Comparison of ENCODE assay signal across 8 cellular contexts in the genomic region with DNA sequence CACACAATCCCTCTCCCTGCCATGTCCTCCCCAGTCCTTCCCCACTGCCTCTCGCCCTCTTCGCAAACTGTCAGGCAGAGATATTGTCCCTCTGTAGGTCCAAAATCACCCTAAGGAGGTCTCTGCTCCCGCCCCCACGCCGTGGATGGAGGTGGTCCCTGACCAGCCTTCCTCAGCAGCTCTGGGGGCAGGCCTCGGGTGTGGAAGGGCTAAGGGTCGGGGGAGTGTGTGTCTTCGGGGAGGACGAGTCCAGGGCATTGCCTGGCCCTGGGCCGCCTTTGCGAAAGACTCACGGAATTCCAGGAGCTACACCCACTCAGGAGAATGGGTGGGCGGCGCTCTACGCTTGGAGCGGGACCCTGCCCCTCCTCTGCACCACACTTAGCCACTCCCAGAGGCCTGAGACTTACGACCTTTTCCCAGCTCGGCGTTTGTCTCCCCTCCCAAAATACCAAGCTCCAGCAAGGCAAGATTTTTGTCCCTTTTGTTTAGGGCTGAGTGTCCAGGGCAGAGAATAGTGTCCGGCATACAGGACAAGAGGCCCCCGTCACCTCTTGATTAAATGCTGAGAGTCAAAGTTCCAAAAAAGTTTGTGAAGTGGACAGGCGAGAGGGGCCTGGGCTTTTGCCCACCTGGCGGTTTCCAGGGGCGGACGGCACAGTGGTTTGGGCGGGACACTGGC. TPM values are rescaled to one million over a fixed set of nuclear protein-coding genes. Genes with fewer than 3 reads are reported as not detected.
DNase-seq lines count a peak whose midpoint lies in the region; ATAC-seq and TF ChIP-seq lines count a peak whose summit lies in the region.

No MANE protein-coding gene starts in this region.

- H3K4me3 ChIP-seq in GM06990 (replicated peaks; ENCODE audit: low read depth, low read length) (peak overlapping the region; percentile 66), OCI-LY1 (ENCODE audit: low read depth, low read length, poor library complexity, severe bottlenecking) (peak overlapping the region; percentile 75), duodenal mucosa (ENCODE audit: low read depth in 1 of 2, low read length in 2 of 2) (peak overlapping the region; percentile 79 to 86), upper lobe of right lung (peak overlapping the region; percentile 67)

- no peaks in the 10 kb centered on the region for H3K9me3 ChIP-seq in OCI-LY1 (ENCODE audit: low read length)
- no peaks in the 10 kb centered on the region for H3K9me3 ChIP-seq in duodenal mucosa (ENCODE audit: control insufficient read depth in 1 of 2, low read length in 2 of 2)
- no peaks in the 10 kb centered on the region for H3K9me3 ChIP-seq in upper lobe of right lung

- no peak overlapping the region for H2AFZ ChIP-seq in OCI-LY1 (ENCODE audit: low read length)

- H3K9ac ChIP-seq in OCI-LY1 (ENCODE audit: low read length) (peak overlapping the region; percentile 71), duodenal mucosa (ENCODE audit: low read depth in 1 of 2, low read length in 2 of 2) (peak overlapping the region; percentile 52 to 54)

- no peaks in the 10 kb centered on the region for H3F3A ChIP-seq in OCI-LY1 (ENCODE audit: insufficient read depth, low read length)

- no peak overlapping the region for H3K27ac ChIP-seq in OCI-LY1 (ENCODE audit: low read depth, low read length, poor library complexity, severe bottlenecking)
- H3K27ac ChIP-seq in duodenal mucosa (ENCODE audit: low read depth, low read length), result no peak overlapping the region
- peak overlapping the region; percentile 75 for H3K27ac ChIP-seq in upper lobe of right lung

- no peaks in the 10 kb centered on the region for H4K20me1 ChIP-seq in OCI-LY1 (ENCODE audit: insufficient read depth, low read length)

- H3K4me2 ChIP-seq in OCI-LY1 (ENCODE audit: low read length), result peak overlapping the region; percentile 68

- no peaks in the 10 kb centered on the region for H3K9me2 ChIP-seq in OCI-LY1 (ENCODE audit: low read depth, low read length)

- no peaks in the 10 kb centered on the region for H3K36me3 ChIP-seq in GM06990 (ENCODE audit: control insufficient read depth, insufficient read depth, low read length)
- H3K36me3 ChIP-seq in OCI-LY1 (ENCODE audit: insufficient read depth, low read length), result no peaks in the 10 kb centered on the region
- H3K36me3 ChIP-seq in duodenal mucosa (ENCODE audit: control insufficient read depth in 1 of 2, insufficient read depth in 2 of 2, low read length in 2 of 2), result no peaks in the 10 kb centered on the region
- H3K36me3 ChIP-seq in upper lobe of right lung, result no peaks in the 10 kb centered on the region

- H3K27me3 ChIP-seq in GM06990 (replicated peaks; ENCODE audit: control insufficient read depth, insufficient read depth, low read length) (peaks cover 8% of the 10 kb centered on the region), OCI-LY1 (ENCODE audit: insufficient read depth, low read length) (no peaks in the 10 kb centered on the region), duodenal mucosa (ENCODE audit: control insufficient read depth in 1 of 2, insufficient read depth in 2 of 2, low read length in 2 of 2) (peaks cover 8 to 15% of the 10 kb centered on the region in 2 donors), upper lobe of right lung (no peaks in the 10 kb centered on the region)

- intact Hi-C loops in upper lobe of right lung (cut with DNase I), result no loop called here

- TF ChIP-seq CTCF in GM06990 (IDR thresholded peaks at IDR 0.05; ENCODE audit: insufficient read depth, low read length, poor library complexity, severe bottlenecking) (no peak), OCI-LY1 (IDR thresholded peaks at IDR 0.05; ENCODE audit: low read length) (no peak), upper lobe of right lung (IDR thresholded peaks at IDR 0.05) (no peak)

- peaks cover 5% of the 10 kb centered on the region for H3K4me1 ChIP-seq in OCI-LY1 (ENCODE audit: insufficient read depth, low read length, severe bottlenecking)
- H3K4me1 ChIP-seq in duodenal mucosa (ENCODE audit: control insufficient read depth in 1 of 2, insufficient read depth in 2 of 2, low read length in 2 of 2), result peaks cover 0 to 18% of the 10 kb centered on the region in 2 donors
- H3K4me1 ChIP-seq in upper lobe of right lung, result peaks cover 12% of the 10 kb centered on the region

- DNase-seq in GM06990 (ENCODE audit: extremely low read depth, insufficient read length) (no peak), mesenteric fat pad (ENCODE audit: low spot score) (peak; percentile 91), upper lobe of right lung (peak; percentile 79), DMS79 treated with DMSO at 0.1 percent for 48 hours (lab: John Stamatoyannopoulos, UW) (no peak)
- DNase-seq in activated CD4-positive, CD25-positive, alpha-beta regulatory T cell (lab: John Stamatoyannopoulos, UW), result no peak

- ATAC-seq in upper lobe of right lung (peak; percentile 70), GM18502 (IDR thresholded peaks at IDR 0.05; ENCODE audit: poor library complexity, unreplicated experiment) (no peak)

- H3K79me2 ChIP-seq in OCI-LY1 (ENCODE audit: insufficient read depth, low read length), result no peaks in the 10 kb centered on the region

RNA-seq across cellular contexts. Expression of a gene that starts 0.9 kb away (rescaled TPM):
- total RNA-seq in mesenteric fat pad (174 TPM), upper lobe of right lung (46.3 TPM)

Comparison
In these comparisons a context has a peak if more than half of its experiments do, and no peak if none do; other contexts are left out.
1. DNase-seq: peak in mesenteric fat pad (single experiment) and upper lobe of right lung (single experiment); none in GM06990 (single experiment), DMS79 treated with DMSO at 0.1 percent for 48 hours (single experiment) and activated CD4-positive, CD25-positive, alpha-beta regulatory T cell (0 of 4).
2. Peak in every context shown above with its lines, with median percentiles within 50 percentile points of each other: H3K4me3 ChIP-seq.